Comparison of ENCODE assay signal across 7 cellular contexts in genomic region chr16:15649311-15649710, GRCh38. TPM values are rescaled to one million over a fixed set of nuclear protein-coding genes. Genes with fewer than 3 reads are reported as not detected.
A peak's percentile ranks its signal among the peaks of the same experiment; 100 is the strongest.
DNase-seq lines count a peak whose midpoint lies in the region; ATAC-seq and TF ChIP-seq lines count a peak whose summit lies in the region.
"Not testable (repeated sequence)": the region's sequence is repeated elsewhere in the genome, so short reads cannot be mapped to it uniquely, and the experiment has no call there.

No MANE protein-coding gene starts in this region.

- H3K4me1 Mint-ChIP-seq in GM23338 = not testable (repeated sequence)
- H3K4me1 Mint-ChIP-seq in activated T-helper 1 cell treated with anti-CD3 and anti-CD28 coated beads, Interleukin-12 subunit alpha, Interleukin-12 subunit beta, Interleukin-2, Interleukin-4 antibody, amounts not matched to agents 30 ng/mL and 10 ng/mL and 1 ng/mL, durations not matched to agents 14 hours and 24 hours and 36 hours (ENCODE audit: low read depth) = peaks cover 22% of the 10 kb centered on the region
- H3K4me1 Mint-ChIP-seq in naive thymus-derived CD4-positive, alpha-beta T cell = peaks cover 10 to 41% (median 37%) of the 10 kb centered on the region in 7 donors

- not testable (repeated sequence) for ATAC-seq in GM23338; Panc1; naive thymus-derived CD4-positive, alpha-beta T cell

- POLR2A ChIA-PET in Panc1 (lab: Charles Lee) = not testable (repeated sequence)
- POLR2A ChIA-PET in naive thymus-derived CD4-positive, alpha-beta T cell (lab: Charles Lee) = interaction anchor here (1.2 to 2.5 kb wide), 4 partner anchors 8 to 22 kb away, joined by 4 to 10 read pairs (median 6); no protein-coding TSS in a partner anchor

- in situ Hi-C loops in Panc1 (cut with HindIII; ENCODE audit: low pct_unique_long_range_greater_than_20kb, low sequenced_read_pairs) = not testable (repeated sequence)

- CTCF ChIA-PET in Panc1 (lab: Charles Lee); naive thymus-derived CD4-positive, alpha-beta T cell (lab: Charles Lee): not testable (repeated sequence)

- peaks cover 11% of the 10 kb centered on the region for H3F3A ChIP-seq in GM23338 (replicated peaks; ENCODE audit: low read depth)

- peak overlapping the region; percentile 97 for H3K4me3 ChIP-seq in GM23338
- H3K4me3 ChIP-seq in Panc1 (ENCODE audit: low read depth in 2 of 2, low read length in 2 of 2) = peak overlapping the region; percentile 66 to 69
- peak overlapping the region; percentile 99 for H3K4me3 ChIP-seq in coronary artery
- peak overlapping the region; percentile 24 for H3K4me3 ChIP-seq in hepatocyte
- H3K4me3 ChIP-seq in naive thymus-derived CD4-positive, alpha-beta T cell (ENCODE audit: low read length) = peak overlapping the region; percentile 84
- H3K4me3 ChIP-seq in skin epidermis = peak overlapping the region in 6 of 7 experiments; percentile 63 to 96 (median 86)

- H3K27ac ChIP-seq in GM23338 (ENCODE audit: low read depth) = peak overlapping the region; percentile 91; the same call in 1 of the 2 replicates
- H3K27ac ChIP-seq in Panc1 (ENCODE audit: low read length) = peak overlapping the region; percentile 74
- H3K27ac ChIP-seq in coronary artery = peak overlapping the region; percentile 29 to 99
- not testable (repeated sequence) for H3K27ac ChIP-seq in hepatocyte
- H3K27ac ChIP-seq in naive thymus-derived CD4-positive, alpha-beta T cell (ENCODE audit: low read depth, low read length) = peak overlapping the region; percentile 98
- H3K27ac ChIP-seq in skin epidermis = peak overlapping the region in 16 of 21 experiments; percentile 7 to 99 (median 94)

- not testable (repeated sequence) for TF ChIP-seq CTCF in GM23338 (conservative IDR thresholded peaks at IDR 0.05; ENCODE audit: low read depth in 2 of 2); Panc1 (IDR thresholded peaks at IDR 0.05); coronary artery (IDR thresholded peaks at IDR 0.05); hepatocyte (IDR thresholded peaks at IDR 0.05; ENCODE audit: poor library complexity)

- H3K9me2 ChIP-seq in GM23338 (ENCODE audit: insufficient read depth); hepatocyte (replicated peaks; ENCODE audit: insufficient read depth): not testable (repeated sequence)

- peak overlapping the region; percentile 99 for H2AFZ ChIP-seq in GM23338
- H2AFZ ChIP-seq in hepatocyte = peak overlapping the region; percentile 60

- peaks cover 11% of the 10 kb centered on the region for H3K27me3 Mint-ChIP-seq in GM23338 (ENCODE audit: insufficient read depth, low read depth, poor library complexity)
- H3K27me3 Mint-ChIP-seq in activated T-helper 1 cell treated with anti-CD3 and anti-CD28 coated beads, Interleukin-12 subunit alpha, Interleukin-12 subunit beta, Interleukin-2, Interleukin-4 antibody, amounts not matched to agents 30 ng/mL and 10 ng/mL and 1 ng/mL, durations not matched to agents 14 hours and 24 hours and 36 hours (ENCODE audit: insufficient read depth); naive thymus-derived CD4-positive, alpha-beta T cell: not testable (repeated sequence)

- BruUV-seq in Panc1 (replicated peaks; lab: Mats Ljungman, UMichigan) = not testable (repeated sequence)

- not testable (repeated sequence) for H3K9me3 Mint-ChIP-seq in GM23338; activated T-helper 1 cell treated with anti-CD3 and anti-CD28 coated beads, Interleukin-12 subunit alpha, Interleukin-12 subunit beta, Interleukin-2, Interleukin-4 antibody, amounts not matched to agents 30 ng/mL and 10 ng/mL and 1 ng/mL, durations not matched to agents 14 hours and 24 hours and 36 hours; naive thymus-derived CD4-positive, alpha-beta T cell

- WGBS in hepatocyte (ENCODE audit: low lambda C conversion rate, missing lambda C conversion rate) = 68% methylated on average over 17 of the region's 17 CpGs

- not testable (repeated sequence) for H3K36me3 Mint-ChIP-seq in GM23338 (ENCODE audit: low read depth); naive thymus-derived CD4-positive, alpha-beta T cell
- H3K36me3 Mint-ChIP-seq in activated T-helper 1 cell treated with anti-CD3 and anti-CD28 coated beads, Interleukin-12 subunit alpha, Interleukin-12 subunit beta, Interleukin-2, Interleukin-4 antibody, amounts not matched to agents 30 ng/mL and 10 ng/mL and 1 ng/mL, durations not matched to agents 14 hours and 24 hours and 36 hours (ENCODE audit: low read depth) = peaks cover 17% of the 10 kb centered on the region

- H3K4me1 ChIP-seq in GM23338 (ENCODE audit: insufficient read depth); hepatocyte (ENCODE audit: insufficient read depth): not testable (repeated sequence)
- H3K4me1 ChIP-seq in Panc1 (ENCODE audit: control insufficient read depth, insufficient read depth, low read length) = peaks cover 34% of the 10 kb centered on the region
- peaks cover 9 to 18% of the 10 kb centered on the region in 2 donors for H3K4me1 ChIP-seq in naive thymus-derived CD4-positive, alpha-beta T cell (ENCODE audit: control insufficient read depth in 2 of 2, insufficient read depth in 2 of 2, low read length in 2 of 2)

- H3K27ac Mint-ChIP-seq in GM23338 = peak overlapping the region; percentile 83; the same call in 1 of the 2 replicates
- peak overlapping the region; percentile 72 for H3K27ac Mint-ChIP-seq in activated T-helper 1 cell treated with anti-CD3 and anti-CD28 coated beads, Interleukin-12 subunit alpha, Interleukin-12 subunit beta, Interleukin-2, Interleukin-4 antibody, amounts not matched to agents 30 ng/mL and 10 ng/mL and 1 ng/mL, durations not matched to agents 14 hours and 24 hours and 36 hours
- peak overlapping the region; percentile 68 to 98 (median 91) for H3K27ac Mint-ChIP-seq in naive thymus-derived CD4-positive, alpha-beta T cell

- not testable (repeated sequence) for H3K27me3 ChIP-seq in GM23338 (ENCODE audit: insufficient read depth); Panc1 (ENCODE audit: control insufficient read depth, insufficient read depth, low read length); hepatocyte; naive thymus-derived CD4-positive, alpha-beta T cell (ENCODE audit: control insufficient read depth in 2 of 2, insufficient read depth in 2 of 2, low read length in 2 of 2)

- not testable (repeated sequence) for DNase-seq in GM23338 (ENCODE audit: low spot score); Panc1 (ENCODE audit: low read depth, low spot score); activated T-helper 1 cell treated with anti-CD3 and anti-CD28 coated beads, Interleukin-12 subunit alpha, Interleukin-12 subunit beta, Interleukin-2, Interleukin-4 antibody, amounts not matched to agents 30 ng/mL and 10 ng/mL and 1 ng/mL, durations not matched to agents 14 hours and 24 hours and 36 hours (ENCODE audit: low spot score); coronary artery (ENCODE audit: low spot score); hepatocyte (ENCODE audit: low spot score); naive thymus-derived CD4-positive, alpha-beta T cell

- peak overlapping the region; percentile 100 for H3K4me3 Mint-ChIP-seq in GM23338
- peak overlapping the region; percentile 87 for H3K4me3 Mint-ChIP-seq in activated T-helper 1 cell treated with anti-CD3 and anti-CD28 coated beads, Interleukin-12 subunit alpha, Interleukin-12 subunit beta, Interleukin-2, Interleukin-4 antibody, amounts not matched to agents 30 ng/mL and 10 ng/mL and 1 ng/mL, durations not matched to agents 14 hours and 24 hours and 36 hours
- H3K4me3 Mint-ChIP-seq in naive thymus-derived CD4-positive, alpha-beta T cell = peak overlapping the region; percentile 89 to 100 (median 93)

- H3K9me3 ChIP-seq in Panc1 (ENCODE audit: control insufficient read depth, insufficient read depth, low read depth, low read length); hepatocyte (ENCODE audit: low read depth); naive thymus-derived CD4-positive, alpha-beta T cell (ENCODE audit: control insufficient read depth in 2 of 3, low read length in 3 of 3): not testable (repeated sequence)

- H4K20me1 ChIP-seq in GM23338 (replicated peaks; ENCODE audit: insufficient read depth); hepatocyte (ENCODE audit: insufficient read depth, poor library complexity, severe bottlenecking): not testable (repeated sequence)

- H3K79me2 ChIP-seq in GM23338 (replicated peaks; ENCODE audit: insufficient read depth) (peaks cover 35% of the 10 kb centered on the region), hepatocyte (peaks cover 41% of the 10 kb centered on the region)

- not testable (repeated sequence) for H3K36me3 ChIP-seq in GM23338 (ENCODE audit: insufficient read depth); Panc1 (ENCODE audit: control insufficient read depth, insufficient read depth, low read length); hepatocyte (replicated peaks; ENCODE audit: insufficient read depth, low read depth)
- peaks cover 0 to 22% (median 0%) of the 10 kb centered on the region in 3 experiments for H3K36me3 ChIP-seq in naive thymus-derived CD4-positive, alpha-beta T cell (ENCODE audit: control insufficient read depth in 2 of 3, insufficient read depth in 3 of 3, low read length in 3 of 3)

- H3K4me2 ChIP-seq in GM23338 (peak overlapping the region; percentile 85), hepatocyte (peak overlapping the region; percentile 86)

- intact Hi-C loops in Panc1 (cut with micrococcal nuclease; ENCODE audit: unreplicated experiment); activated T-helper 1 cell treated with anti-CD3 and anti-CD28 coated beads, Interleukin-12 subunit alpha, Interleukin-12 subunit beta, Interleukin-2, Interleukin-4 antibody, amounts not matched to agents 30 ng/mL and 10 ng/mL and 1 ng/mL, durations not matched to agents 14 hours and 24 hours and 36 hours (cut with micrococcal nuclease); naive thymus-derived CD4-positive, alpha-beta T cell (cut with micrococcal nuclease): not testable (repeated sequence)

RNA-seq across cellular contexts. Expression of gene NDE1, which starts 0.7 kb away (rescaled TPM):
- 22.9 and 28.7 TPM in 2 replicates for total RNA-seq in GM23338 (2014; rRNA removed; shearing (Covaris generic))
- polyA plus RNA-seq in GM23338 (2016; fragmentation: Nextera tagmentation; extraction: Ambion mirVana) (11.1 and 13.0 TPM in 2 replicates), hepatocyte (10.3 TPM in 2 replicates)
- total RNA-seq in Panc1 (2021; ENCODE audit: unreplicated experiment) (99.1 TPM), hepatocyte (11.8 and 13.1 TPM in 2 replicates)
- polyA plus RNA-seq in Panc1 (2012; ENCODE audit: insufficient read length) = 56.6 TPM
- 87.4 and 91.8 TPM in 2 replicates for total RNA-seq in activated T-helper 1 cell treated with anti-CD3 and anti-CD28 coated beads, Interleukin-12 subunit alpha, Interleukin-12 subunit beta, Interleukin-2, Interleukin-4 antibody, amounts not matched to agents 30 ng/mL and 10 ng/mL and 1 ng/mL, durations not matched to agents 14 hours and 24 hours and 36 hours
- 100 to 1,000 TPM in 4 of 5 experiments, 10 to 100 TPM in 1; 100.0 to 128 (median 114) TPM for total RNA-seq in naive thymus-derived CD4-positive, alpha-beta T cell
- polyA plus RNA-seq in naive thymus-derived CD4-positive, alpha-beta T cell = 10 to 100 TPM; 34.9 to 68.2 TPM

RNA-seq across cellular contexts. Expression of gene MARF1, which starts 6.4 kb away (rescaled TPM):
- 11.0 and 16.0 TPM in 2 replicates for total RNA-seq in GM23338 (2014; rRNA removed; shearing (Covaris generic))
- 7.0 and 8.3 TPM in 2 replicates for polyA plus RNA-seq in GM23338 (2016; fragmentation: Nextera tagmentation; extraction: Ambion mirVana)
- 51.5 TPM for total RNA-seq in Panc1 (2021; ENCODE audit: unreplicated experiment)
- 23.5 TPM for polyA plus RNA-seq in Panc1 (2012; ENCODE audit: insufficient read length)
- total RNA-seq in activated T-helper 1 cell treated with anti-CD3 and anti-CD28 coated beads, Interleukin-12 subunit alpha, Interleukin-12 subunit beta, Interleukin-2, Interleukin-4 antibody, amounts not matched to agents 30 ng/mL and 10 ng/mL and 1 ng/mL, durations not matched to agents 14 hours and 24 hours and 36 hours = 58.8 and 58.9 TPM in 2 replicates
- total RNA-seq in hepatocyte = 12.0 and 15.5 TPM in 2 replicates
- polyA plus RNA-seq in hepatocyte = 7.0 and 8.8 TPM in 2 replicates
- total RNA-seq in naive thymus-derived CD4-positive, alpha-beta T cell = 100 to 1,000 TPM in 4 of 5 experiments, 10 to 100 TPM in 1; 93.0 to 259 (median 185) TPM
- polyA plus RNA-seq in naive thymus-derived CD4-positive, alpha-beta T cell = 10 to 100 TPM; 12.5 to 17.3 TPM

Comparison
In these comparisons a context has a peak if more than half of its experiments do, and no peak if none do; other contexts are left out.
1. H3K4me3 ChIP-seq: peak in every context shown above with its lines; median percentile 99 in coronary artery; 97 in GM23338; 86 in skin epidermis; 84 in naive thymus-derived CD4-positive, alpha-beta T cell; 68 in Panc1; 24 in hepatocyte.